In the genomic region with DNA sequence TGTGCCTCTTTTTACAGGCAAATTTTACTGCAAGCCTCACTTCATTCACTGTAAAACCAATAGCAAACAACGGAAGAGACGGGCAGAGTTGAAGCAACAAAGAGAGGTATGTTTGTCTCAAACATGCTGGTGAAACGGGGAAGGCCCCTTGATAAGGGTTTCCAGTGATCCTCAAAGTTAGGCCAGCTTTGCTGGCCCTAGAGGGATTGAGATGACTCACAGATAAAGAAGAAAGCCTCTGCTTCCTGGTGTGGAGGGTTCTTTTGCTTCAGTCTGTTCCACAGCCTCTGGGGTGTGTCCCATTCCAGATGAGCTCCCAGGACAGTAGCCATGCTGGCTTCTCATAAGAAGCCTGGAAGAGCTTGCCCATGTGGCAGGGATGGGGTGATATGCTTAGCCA, we compare ENCODE assay signal across 12 cellular contexts.
A peak's percentile ranks its signal among the peaks of the same experiment; 100 is the strongest.
DNase-seq lines count a peak whose midpoint lies in the region; ATAC-seq and TF ChIP-seq lines count a peak whose summit lies in the region.
"Had no signal": no experiment of that assay in that cellular context is flagged by ENCODE, and none has a peak within 500 bp of the region (broad histone marks: within the 10 kb centered on the region; RNA-seq: fewer than 3 reads in every experiment).

No MANE protein-coding gene starts in this region.

- no peak for TF ChIP-seq POLR2A in HCT116 (IDR thresholded peaks at IDR 0.05; ENCODE audit: borderline replicate concordance, extremely low read depth, insufficient read depth, insufficient read length)
- no peak for TF ChIP-seq POLR2A in stomach (IDR thresholded peaks at IDR 0.05)

- DNase-seq in HCT116 (ENCODE audit: low read depth, low spot score) (no peak), hepatocyte (ENCODE audit: low spot score) (peak; percentile 77), stomach (no peak), NCI-H1417 (lab: John Stamatoyannopoulos, UW) (no peak)
- DNase-seq: activated CD4-positive, CD25-positive, alpha-beta regulatory T cell; activated CD8-positive, alpha-beta memory T cell treated with anti-CD3 and anti-CD28 coated beads, Interleukin-2, amount 50 U/mL, for 4 hours; dorsolateral prefrontal cortex; MG63; sigmoid colon had no signal

- no peak overlapping the region for H3K9ac ChIP-seq in HCT116 (ENCODE audit: low read length)

- no peak for TF ChIP-seq RAD21 in HCT116 (IDR thresholded peaks at IDR 0.05; ENCODE audit: low read depth)

- CTCF ChIA-PET in HCT116 (lab: Charles Lee), result interaction anchor here (1.6 kb wide), 1 partner anchor 22 kb away, joined by 7 read pairs; no protein-coding TSS in a partner anchor

- H3K36me3 ChIP-seq in HCT116 (ENCODE audit: control insufficient read depth in 1 of 2, insufficient read depth in 2 of 2, low read length in 2 of 2) (no peaks in the 10 kb centered on the region), hepatocyte (replicated peaks; ENCODE audit: insufficient read depth, low read depth) (no peaks in the 10 kb centered on the region), stomach (peaks cover 48 to 95% (median 88%) of the 10 kb centered on the region in 4 donors)

- H3K4me3 ChIP-seq in HCT116 (replicated peaks in 1 of 2; ENCODE audit: low read depth in 1 of 2, low read length in 2 of 2) (no peak overlapping the region), hepatocyte (no peak overlapping the region), stomach (no peak overlapping the region)
- H3K4me3 ChIP-seq: dorsolateral prefrontal cortex, MG63, sigmoid colon had no signal

- RAD21 ChIA-PET in HCT116 (lab: Charles Lee; ENCODE audit: low non-redundant PET in 1 of 2, low total read pairs in 2 of 2, uncharacterized antibody in 2 of 2, unreplicated experiment in 2 of 2), result no interaction called here

- H4K20me1 ChIP-seq in HCT116 (ENCODE audit: insufficient read depth) (no peaks in the 10 kb centered on the region), hepatocyte (ENCODE audit: insufficient read depth, poor library complexity, severe bottlenecking) (no peaks in the 10 kb centered on the region)

- peaks cover 10% of the 10 kb centered on the region in 2 experiments for H3K4me1 ChIP-seq in HCT116 (ENCODE audit: control insufficient read depth in 1 of 2, insufficient read depth in 2 of 2, low read length in 2 of 2)
- peaks cover 31% of the 10 kb centered on the region for H3K4me1 ChIP-seq in hepatocyte (ENCODE audit: insufficient read depth)
- peaks cover 12 to 31% (median 18%) of the 10 kb centered on the region in 4 donors for H3K4me1 ChIP-seq in stomach
- H3K4me1 ChIP-seq: sigmoid colon had no signal

- H3K4me2 ChIP-seq in HCT116 (ENCODE audit: low read length) (no peak overlapping the region), hepatocyte (peak overlapping the region; percentile 56)

- no peaks in the 10 kb centered on the region for H3K9me3 ChIP-seq in HCT116 (ENCODE audit: control insufficient read depth in 1 of 2, insufficient read depth in 1 of 2, low read depth in 1 of 2, low read length in 2 of 2)
- H3K9me3 ChIP-seq in hepatocyte (ENCODE audit: low read depth), result no peaks in the 10 kb centered on the region
- no peaks in the 10 kb centered on the region for H3K9me3 ChIP-seq in stomach
- H3K9me3 ChIP-seq: MG63, sigmoid colon had no signal

- no peaks in the 10 kb centered on the region for H3K27me3 ChIP-seq in HCT116 (ENCODE audit: insufficient read depth, low read length)
- no peaks in the 10 kb centered on the region for H3K27me3 ChIP-seq in hepatocyte
- H3K27me3 ChIP-seq in stomach, result no peaks in the 10 kb centered on the region
- H3K27me3 ChIP-seq: dorsolateral prefrontal cortex, MG63, sigmoid colon had no signal

- H3K79me2 ChIP-seq in HCT116 (ENCODE audit: insufficient read depth, low read length) (no peaks in the 10 kb centered on the region), hepatocyte (no peaks in the 10 kb centered on the region)

- no peak for TF ChIP-seq EP300 in stomach (IDR thresholded peaks at IDR 0.05)

- POLR2A ChIA-PET in HCT116 (lab: Charles Lee), result no interaction called here

- 6% methylated on average over 3 of the region's 3 CpGs for WGBS in hepatocyte (ENCODE audit: low lambda C conversion rate, missing lambda C conversion rate)
- 32 to 69% (median 37%) methylated on average over 3 of the region's 3 CpGs for WGBS in stomach, 5 donors

- intact Hi-C loops in HCT116 (cut with micrococcal nuclease) (no loop called here), stomach (cut with DNase I; ENCODE audit: low total_unique reads) (no loop called here)

- no TSS peak for BruUV-seq in HCT116 (replicated peaks; lab: Mats Ljungman, UMichigan)

- H2AFZ ChIP-seq in HCT116 (ENCODE audit: low read depth, low read length, poor library complexity, severe bottlenecking) (no peak overlapping the region), hepatocyte (no peak overlapping the region)

- H3K27ac ChIP-seq in HCT116 (ENCODE audit: low read depth, low read length) (peak overlapping the region; percentile 29; the same call in 1 of the 2 replicates), VCaP (peak overlapping the region; percentile 58), hepatocyte (peak overlapping the region; percentile 93), stomach (peak overlapping the region in 4 of 5 donors; percentile 9 to 63 (median 34))
- H3K27ac ChIP-seq: sigmoid colon had no signal

- TF ChIP-seq CTCF in HCT116 (IDR thresholded peaks at IDR 0.05 in 2 of 3, conservative IDR thresholded peaks at IDR 0.05 in 1 of 3; ENCODE audit: borderline replicate concordance in 1 of 3, insufficient read depth in 1 of 3, low read depth in 2 of 3, low read length in 2 of 3), result no peak
- no peak for TF ChIP-seq CTCF in VCaP (conservative IDR thresholded peaks at IDR 0.05)
- no peak for TF ChIP-seq CTCF in hepatocyte (IDR thresholded peaks at IDR 0.05; ENCODE audit: poor library complexity)
- TF ChIP-seq CTCF in stomach (IDR thresholded peaks at IDR 0.05), result no peak

- H3K9me2 ChIP-seq in HCT116 (ENCODE audit: insufficient read depth) (no peaks in the 10 kb centered on the region), hepatocyte (replicated peaks; ENCODE audit: insufficient read depth) (no peaks in the 10 kb centered on the region)

- ATAC-seq in HCT116, result peak; percentile 64
- ATAC-seq in GM19463 (IDR thresholded peaks at IDR 0.05; ENCODE audit: unreplicated experiment), result no peak
- ATAC-seq in HG03442 (IDR thresholded peaks at IDR 0.05; ENCODE audit: unreplicated experiment), result no peak

TF ChIP-seq in HCT116, 20 proteins besides CTCF, POLR2A, EP300 and RAD21:
- TF ChIP-seq FOSL1 (IDR thresholded peaks at IDR 0.05; ENCODE audit: low read depth) (peak; percentile 33; the same call in 1 of the 2 replicates), ZNF274 (IDR thresholded peaks at IDR 0.05; ENCODE audit: low read depth, low read length) (no peak), JUND (IDR thresholded peaks at IDR 0.05) (peak; percentile 20; the same call in 1 of the 2 replicates)
- TF ChIP-seq, protein P1, sequence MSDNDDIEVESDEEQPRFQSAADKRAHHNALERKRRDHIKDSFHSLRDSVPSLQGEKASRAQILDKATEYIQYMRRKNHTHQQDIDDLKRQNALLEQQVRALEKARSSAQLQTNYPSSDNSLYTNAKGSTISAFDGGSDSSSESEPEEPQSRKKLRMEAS (IDR thresholded peaks at IDR 0.05), result no peak
TF ChIP-seq in HCT116: peak in this region for 2.

Comparison
In these comparisons a context has a peak if more than half of its experiments do, and no peak if none do; other contexts are left out.
1. H3K27ac ChIP-seq: peak in every context shown above with its lines; median percentile 93 in hepatocyte; 58 in VCaP; 34 in stomach; 29 in HCT116.